In the genomic region with DNA sequence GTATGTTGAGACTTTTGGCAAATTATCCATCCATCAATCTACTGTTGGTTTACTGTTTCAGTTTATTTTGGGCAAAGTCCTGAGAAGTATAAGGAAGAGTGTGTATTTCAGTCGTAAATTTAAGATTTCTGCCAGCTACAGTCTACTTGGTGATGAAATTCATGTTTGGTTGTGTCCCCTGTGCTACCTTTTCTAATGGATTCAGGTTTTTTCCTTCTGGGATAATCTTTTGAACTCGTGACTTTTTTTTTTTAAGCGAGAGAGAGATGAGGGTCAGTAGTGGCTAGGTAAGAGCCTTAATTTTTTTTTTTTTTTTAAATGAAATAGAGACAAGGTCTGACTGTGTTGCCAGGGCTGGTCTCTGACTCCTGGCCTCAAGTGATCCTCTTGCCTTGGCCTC, we compare ENCODE assay signal across 8 cellular contexts. TPM values are rescaled to one million over a fixed set of nuclear protein-coding genes. Genes with fewer than 3 reads are reported as not detected.
DNase-seq lines count a peak whose midpoint lies in the region; TF ChIP-seq lines count a peak whose summit lies in the region.

No MANE protein-coding gene starts in this region.

- no peaks in the 10 kb centered on the region for H4K20me1 ChIP-seq in fibroblast of lung (ENCODE audit: control insufficient read depth, extremely low read depth, insufficient read depth, low read length)

- TF ChIP-seq CTCF in GM12864 (IDR thresholded peaks at IDR 0.05; ENCODE audit: low read depth, low read length, missing control alignments) (no peak), fibroblast of lung (conservative IDR thresholded peaks at IDR 0.05 in 1 of 2, IDR thresholded peaks at IDR 0.05 in 1 of 2; ENCODE audit: low read depth in 1 of 2, low read length in 2 of 2) (no peak), prostate gland (IDR thresholded peaks at IDR 0.05) (no peak)

- no peak for DNase-seq in GM12864 (ENCODE audit: low read depth)
- no peak for DNase-seq in SJSA1 (ENCODE audit: low read depth in 1 of 2, low spot score in 2 of 2)
- DNase-seq in fibroblast of lung (ENCODE audit: low read depth in 2 of 2) = no peak
- DNase-seq in prostate gland (ENCODE audit: low spot score) = no peak
- no peak for DNase-seq in KG1 (lab: John Stamatoyannopoulos, UW)
- no peak for DNase-seq in RPMI8226
- DNase-seq in superior temporal gyrus (ENCODE audit: extremely low spot score) = no peak
- DNase-seq in NCI-H146 treated with DMSO at 0.1 percent for 48 hours (lab: John Stamatoyannopoulos, UW; ENCODE audit: unreplicated experiment) = no peak

- H3K36me3 ChIP-seq in SJSA1 = 0 out of 2 replicates have a peak, but pooled peaks cover 4% of the 10 kb centered on the region
- no peaks in the 10 kb centered on the region for H3K36me3 ChIP-seq in fibroblast of lung (ENCODE audit: control insufficient read depth, insufficient read depth, low read length)
- no peaks in the 10 kb centered on the region for H3K36me3 ChIP-seq in prostate gland

- H3K9ac ChIP-seq in fibroblast of lung (ENCODE audit: insufficient read depth, low read length) = peak overlapping the region; percentile 97

- H3K27me3 ChIP-seq in SJSA1 (replicated peaks) (no peaks in the 10 kb centered on the region), fibroblast of lung (ENCODE audit: control insufficient read depth, insufficient read depth, low read length) (no peaks in the 10 kb centered on the region), prostate gland (replicated peaks; ENCODE audit: insufficient read depth) (no peaks in the 10 kb centered on the region)

- 43% methylated on average over 3 of the region's 3 CpGs for WGBS in prostate gland

- TF ChIP-seq POLR2A in prostate gland (IDR thresholded peaks at IDR 0.05) = no peak

- H2AFZ ChIP-seq in fibroblast of lung (ENCODE audit: low read length) = no peak overlapping the region

- H3K9me3 ChIP-seq in SJSA1 (replicated peaks) (no peaks in the 10 kb centered on the region), fibroblast of lung (ENCODE audit: control insufficient read depth, insufficient read depth, low read depth, low read length) (no peaks in the 10 kb centered on the region), prostate gland (no peaks in the 10 kb centered on the region)

- intact Hi-C loops in prostate gland (cut with DNase I) = no loop called here

- peak overlapping the region; percentile 94 for H3K4me3 ChIP-seq in GM12864 (ENCODE audit: low read depth, low read length)
- peak overlapping the region; percentile 80 for H3K4me3 ChIP-seq in SJSA1
- H3K4me3 ChIP-seq in fibroblast of lung (replicated peaks in 1 of 4; ENCODE audit: control extremely low read depth in 1 of 4, insufficient read depth in 1 of 4, low read depth in 3 of 4, low read length in 4 of 4) = peak overlapping the region; percentile 91 to 92 (median 92)
- H3K4me3 ChIP-seq in prostate gland = peak overlapping the region; percentile 90 to 97

- H3K79me2 ChIP-seq in fibroblast of lung (ENCODE audit: control insufficient read depth, insufficient read depth, low read length) = peaks cover 6% of the 10 kb centered on the region

- H3K4me2 ChIP-seq in fibroblast of lung (ENCODE audit: extremely low read depth, insufficient read depth, low read length) = peak overlapping the region; percentile 99

- H3K4me1 ChIP-seq in SJSA1 (replicated peaks) (peaks cover 6% of the 10 kb centered on the region), fibroblast of lung (ENCODE audit: control insufficient read depth, extremely low read depth, insufficient read depth, low read length) (peaks cover 5% of the 10 kb centered on the region), prostate gland (replicated peaks) (no peaks in the 10 kb centered on the region)

- H3K27ac ChIP-seq in SJSA1 = no peak overlapping the region
- peak overlapping the region; percentile 97 for H3K27ac ChIP-seq in fibroblast of lung (ENCODE audit: insufficient read depth, low read length)
- H3K27ac ChIP-seq in prostate gland = peak overlapping the region in 1 of 2 donors; percentile 85

RNA-seq across cellular contexts. Expression of gene TMEM217, which starts 0.8 kb away (rescaled TPM):
- 0.31 and 0.74 TPM in 2 replicates for total RNA-seq in SJSA1 (2014; rRNA removed; shearing (Covaris generic))
- 4.0 and 4.9 TPM in 2 replicates for total RNA-seq in fibroblast of lung
- polyA plus RNA-seq in fibroblast of lung = 3.0 and 3.1 TPM in 2 replicates
- polyA plus RNA-seq in fibroblast of lung (2012) = 2.4 and 2.7 TPM in 2 replicates
- polyA minus RNA-seq in fibroblast of lung (ENCODE audit: low replicate concordance) = 1.8 TPM in 1 of 2 replicates, not detected in the other
- total RNA-seq in prostate gland = 1 to 10 TPM in 1 of 2 donors, under 1 TPM in 1; 0.50 to 7.3 TPM

RNA-seq across cellular contexts. Expression of gene TBC1D22B, which starts 1.1 kb away (rescaled TPM):
- total RNA-seq in SJSA1 (2014; rRNA removed; shearing (Covaris generic)) = 4.4 and 6.6 TPM in 2 replicates
- total RNA-seq in fibroblast of lung (8.2 and 9.7 TPM in 2 replicates), prostate gland (10 to 100 TPM; 10.7 to 27.0 TPM)
- 6.3 and 7.2 TPM in 2 replicates for polyA plus RNA-seq in fibroblast of lung
- 5.8 and 6.6 TPM in 2 replicates for polyA plus RNA-seq in fibroblast of lung (2012)
- 7.7 and 11.1 TPM in 2 replicates for polyA minus RNA-seq in fibroblast of lung (ENCODE audit: low replicate concordance)
